ENCODE assay signal across 10 cellular contexts in the genomic region with DNA sequence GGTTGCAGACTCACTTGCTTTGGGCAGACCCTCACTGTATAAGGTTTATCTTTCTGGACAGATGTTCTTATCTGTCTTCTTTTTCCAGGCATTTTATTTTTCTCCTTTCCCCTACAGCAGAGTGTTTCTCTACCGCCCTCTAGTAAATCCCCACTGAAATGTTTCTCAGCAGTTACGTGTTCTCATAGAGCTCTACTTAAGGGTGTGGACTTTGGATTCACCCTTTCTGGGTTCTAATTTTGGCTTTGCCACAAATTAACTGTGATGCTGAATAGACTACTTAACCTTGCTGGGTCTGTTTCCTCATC. TPM values are rescaled to one million over a fixed set of nuclear protein-coding genes. Genes with fewer than 3 reads are reported as not detected.
DNase-seq lines count a peak whose midpoint lies in the region; ATAC-seq, FAIRE-seq and TF ChIP-seq lines count a peak whose summit lies in the region.
"Had no signal": no experiment of that assay in that cellular context is flagged by ENCODE, and none has a peak within 500 bp of the region (broad histone marks: within the 10 kb centered on the region; RNA-seq: fewer than 3 reads in every experiment).

No MANE protein-coding gene starts in this region.

- no peaks in the 10 kb centered on the region for H3K9me3 Mint-ChIP-seq in stimulated activated naive B cell treated with anti-CD40 and anti-IgM and Interleukin-4, amounts not matched to agents 10 μg/mL and 1 μg/mL and 100 μg/mL, for 72 hours

- TF ChIP-seq CTCF in C4-2B (conservative IDR thresholded peaks at IDR 0.05), result peak; percentile 39
- TF ChIP-seq CTCF in foreskin keratinocyte (conservative IDR thresholded peaks at IDR 0.05), result peak; percentile 66

- no peak overlapping the region for H3K4me3 Mint-ChIP-seq in stimulated activated naive B cell treated with anti-CD40 and anti-IgM and Interleukin-4, amounts not matched to agents 10 μg/mL and 1 μg/mL and 100 μg/mL, for 72 hours

- H3K4me1 ChIP-seq in foreskin keratinocyte, result peaks cover 7% of the 10 kb centered on the region

- peak; percentile 61 for FAIRE-seq in GM18507 (lab: Jason Lieb, UNC)
- FAIRE-seq in urothelium cell line (lab: Jason Lieb, UNC), result no peak

- H3K4me1 Mint-ChIP-seq in stimulated activated naive B cell treated with anti-CD40 and anti-IgM and Interleukin-4, amounts not matched to agents 10 μg/mL and 1 μg/mL and 100 μg/mL, for 72 hours, result peaks cover 16 to 28% of the 10 kb centered on the region in 2 donors

- peaks cover 33 to 52% of the 10 kb centered on the region in 2 donors for H3K36me3 Mint-ChIP-seq in stimulated activated naive B cell treated with anti-CD40 and anti-IgM and Interleukin-4, amounts not matched to agents 10 μg/mL and 1 μg/mL and 100 μg/mL, for 72 hours

- DNase-seq in GM18507 (ENCODE audit: extremely low spot score, insufficient read length, low read depth) (no peak), SW480 (ENCODE audit: low spot score) (peak; percentile 26), foreskin keratinocyte (peak in 1 of 2 donors; percentile 32), urothelium cell line (ENCODE audit: low spot score) (peak; percentile 44)
- no peak for DNase-seq in stimulated activated naive B cell treated with anti-CD40 and anti-IgM and Interleukin-4, amounts not matched to agents 10 μg/mL and 1 μg/mL and 100 μg/mL, for 72 hours

- H3K27ac Mint-ChIP-seq in stimulated activated naive B cell treated with anti-CD40 and anti-IgM and Interleukin-4, amounts not matched to agents 10 μg/mL and 1 μg/mL and 100 μg/mL, for 72 hours, result no peak overlapping the region

- H3K27me3 Mint-ChIP-seq in stimulated activated naive B cell treated with anti-CD40 and anti-IgM and Interleukin-4, amounts not matched to agents 10 μg/mL and 1 μg/mL and 100 μg/mL, for 72 hours, result no peaks in the 10 kb centered on the region

- ATAC-seq in foreskin keratinocyte (no peak), HG02970 (IDR thresholded peaks at IDR 0.05; ENCODE audit: low FRiP score, unreplicated experiment) (no peak), HG03097 (IDR thresholded peaks at IDR 0.05; ENCODE audit: low FRiP score, unreplicated experiment) (no peak)
- no peak for ATAC-seq in stimulated activated naive B cell treated with anti-CD40 and anti-IgM and Interleukin-4, amounts not matched to agents 10 μg/mL and 1 μg/mL and 100 μg/mL, for 72 hours (replicated peaks)

- H3K27ac ChIP-seq in C4-2B (no peak overlapping the region), foreskin keratinocyte (no peak overlapping the region)
- H3K27ac ChIP-seq: parathyroid adenoma, SK-N-MC had no signal

- H3K27me3 ChIP-seq in foreskin keratinocyte, result no peaks in the 10 kb centered on the region

RNA-seq across cellular contexts. Expression of a gene that starts 2.0 kb away (rescaled TPM):
- 40.7 and 41.7 TPM in 2 replicates for total RNA-seq in foreskin keratinocyte
- polyA plus RNA-seq in foreskin keratinocyte, result 18.5 and 21.0 TPM in 2 replicates

RNA-seq across cellular contexts. Expression of a gene that starts 26.3 kb away (rescaled TPM):
- total RNA-seq in foreskin keratinocyte, result 193 and 200 TPM in 2 replicates
- 144 and 166 TPM in 2 replicates for polyA plus RNA-seq in foreskin keratinocyte

RNA-seq across cellular contexts. Expression of a gene that starts 26.4 kb away (rescaled TPM):
- total RNA-seq in foreskin keratinocyte, result 30.0 and 31.7 TPM in 2 replicates
- 23.8 and 25.2 TPM in 2 replicates for polyA plus RNA-seq in foreskin keratinocyte

RNA-seq across cellular contexts. Expression of a gene that starts 54.9 kb away (rescaled TPM):
- 59.9 and 61.0 TPM in 2 replicates for total RNA-seq in foreskin keratinocyte
- polyA plus RNA-seq in foreskin keratinocyte, result 85.1 and 85.6 TPM in 2 replicates

RNA-seq across cellular contexts. Expression of a gene that starts 55.7 kb away (rescaled TPM):
- total RNA-seq in foreskin keratinocyte, result not detected in 2 replicates
- polyA plus RNA-seq in foreskin keratinocyte, result not detected in 2 replicates

Comparison
In these comparisons a context has a peak if more than half of its experiments do, and no peak if none do; other contexts are left out.
1. DNase-seq: peak in SW480 (single experiment) and urothelium cell line (single experiment); none in GM18507 (single experiment) and stimulated activated naive B cell treated with anti-CD40 and anti-IgM and Interleukin-4, amounts not matched to agents 10 μg/mL and 1 μg/mL and 100 μg/mL, for 72 hours (single experiment).